In the genomic region with DNA sequence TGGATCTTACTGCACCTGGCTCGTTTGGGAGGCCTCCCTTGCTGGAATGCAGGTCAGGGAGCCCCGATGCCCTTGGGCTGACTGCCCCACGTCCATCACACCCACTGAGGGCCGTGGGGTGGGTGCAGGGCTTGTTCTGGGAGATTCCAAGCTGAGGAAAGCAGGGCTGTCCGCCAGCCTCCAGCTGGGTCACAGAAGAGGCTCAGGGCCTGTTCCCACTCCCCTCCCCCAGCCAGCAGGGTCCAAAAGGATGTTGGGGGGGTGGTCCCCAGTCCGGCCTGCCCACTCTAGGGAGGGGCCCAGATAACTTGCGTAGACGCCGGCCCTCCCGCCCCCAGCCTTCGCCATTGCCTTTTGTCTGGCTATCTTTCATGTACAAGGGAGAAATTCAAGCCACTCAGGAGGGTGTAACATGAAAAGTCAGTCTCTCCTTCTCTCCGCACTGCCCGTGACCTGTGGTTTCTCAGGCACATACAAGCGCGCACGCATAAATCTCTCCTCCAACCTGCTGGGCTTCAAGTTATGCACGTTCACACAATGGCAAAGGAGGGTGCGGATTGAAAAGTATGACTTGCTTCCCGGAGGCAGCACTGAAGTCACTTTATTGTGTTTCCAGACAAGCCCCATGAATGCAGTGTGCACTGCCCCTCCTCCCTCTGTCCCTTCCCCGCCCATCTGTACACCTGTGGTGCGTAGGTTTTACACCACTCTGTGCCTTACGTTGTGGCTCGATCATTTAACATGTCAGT, we compare ENCODE assay signal across 1 cellular context.
TF ChIP-seq lines count a peak whose summit lies in the region.

No MANE protein-coding gene starts in this region.

TF ChIP-seq in WTC11, 78 proteins besides CTCF, POLR2A, EP300 and RAD21 (continued from another document):
- TF ChIP-seq ELF4 (CRISPR knock-in tag; IDR thresholded peaks at IDR 0.05; ENCODE audit: low read depth) (no peak), ESRRA (CRISPR knock-in tag; IDR thresholded peaks at IDR 0.05; ENCODE audit: borderline replicate concordance) (no peak)
- TF ChIP-seq, protein P1, sequence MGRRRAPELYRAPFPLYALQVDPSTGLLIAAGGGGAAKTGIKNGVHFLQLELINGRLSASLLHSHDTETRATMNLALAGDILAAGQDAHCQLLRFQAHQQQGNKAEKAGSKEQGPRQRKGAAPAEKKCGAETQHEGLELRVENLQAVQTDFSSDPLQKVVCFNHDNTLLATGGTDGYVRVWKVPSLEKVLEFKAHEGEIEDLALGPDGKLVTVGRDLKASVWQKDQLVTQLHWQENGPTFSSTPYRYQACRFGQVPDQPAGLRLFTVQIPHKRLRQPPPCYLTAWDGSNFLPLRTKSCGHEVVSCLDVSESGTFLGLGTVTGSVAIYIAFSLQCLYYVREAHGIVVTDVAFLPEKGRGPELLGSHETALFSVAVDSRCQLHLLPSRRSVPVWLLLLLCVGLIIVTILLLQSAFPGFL (CRISPR knock-in tag; IDR thresholded peaks at IDR 0.05; ENCODE audit: borderline replicate concordance) = no peak
- TF ChIP-seq, protein P2, sequence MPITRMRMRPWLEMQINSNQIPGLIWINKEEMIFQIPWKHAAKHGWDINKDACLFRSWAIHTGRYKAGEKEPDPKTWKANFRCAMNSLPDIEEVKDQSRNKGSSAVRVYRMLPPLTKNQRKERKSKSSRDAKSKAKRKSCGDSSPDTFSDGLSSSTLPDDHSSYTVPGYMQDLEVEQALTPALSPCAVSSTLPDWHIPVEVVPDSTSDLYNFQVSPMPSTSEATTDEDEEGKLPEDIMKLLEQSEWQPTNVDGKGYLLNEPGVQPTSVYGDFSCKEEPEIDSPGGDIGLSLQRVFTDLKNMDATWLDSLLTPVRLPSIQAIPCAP (CRISPR knock-in tag; IDR thresholded peaks at IDR 0.05) = no peak
